Comparison of ENCODE assay signal across 8 cellular contexts in the genomic region with DNA sequence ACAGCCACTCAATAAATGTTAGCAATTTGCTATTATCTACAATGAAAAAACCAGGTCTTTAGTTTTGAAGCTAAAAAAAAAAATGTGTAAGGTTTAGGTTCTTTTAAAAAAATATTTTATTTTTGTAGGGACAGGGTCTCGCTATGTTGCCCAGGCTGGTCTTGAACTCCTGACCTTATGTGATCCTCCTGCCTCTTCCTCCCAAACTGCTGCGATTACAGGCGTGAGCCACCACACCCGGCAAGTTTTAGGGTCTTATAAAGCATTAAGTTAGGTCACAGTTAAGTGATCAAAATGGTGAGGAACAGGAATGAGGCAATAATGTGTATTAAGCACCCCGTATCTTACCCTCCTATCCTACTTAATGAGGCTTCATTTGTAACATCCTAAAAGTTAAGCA.
DNase-seq lines count a peak whose midpoint lies in the region; ATAC-seq and TF ChIP-seq lines count a peak whose summit lies in the region.

No MANE protein-coding gene starts in this region.

- ATAC-seq in HG02610 (IDR thresholded peaks at IDR 0.05; ENCODE audit: unreplicated experiment) (peak; percentile 7), HG03565 (IDR thresholded peaks at IDR 0.05; ENCODE audit: unreplicated experiment) (no peak)

- H3K9me3 ChIP-seq in ES-I3 (ENCODE audit: control insufficient read depth, insufficient read depth, low read length): peaks cover 9% of the 10 kb centered on the region; the same call in 1 of the 2 replicates
- peaks cover 6% of the 10 kb centered on the region for H3K9me3 ChIP-seq in WERI-Rb-1 (ENCODE audit: severe bottlenecking)
- peaks cover 6% of the 10 kb centered on the region for H3K9me3 ChIP-seq in iPS-15b (ENCODE audit: control insufficient read depth, insufficient read depth, low read length)

- H3K4me3 ChIP-seq in WERI-Rb-1 (ENCODE audit: low read depth, low read length) (peak overlapping the region; percentile 97), iPS-15b (ENCODE audit: low read depth, low read length) (peak overlapping the region; percentile 89)

- DNase-seq in WERI-Rb-1: no peak
- DNase-seq in substantia nigra (lab: John Stamatoyannopoulos, UW): no peak
- DNase-seq in NCI-H82 treated with DMSO at 0.1 percent for 48 hours (lab: John Stamatoyannopoulos, UW; ENCODE audit: unreplicated experiment): no peak
- no peak for DNase-seq in KG1 (lab: John Stamatoyannopoulos, UW)

- H3K9ac ChIP-seq in ES-I3 (ENCODE audit: low read depth, low read length): peak overlapping the region; percentile 92
- peak overlapping the region; percentile 92 for H3K9ac ChIP-seq in iPS-15b (ENCODE audit: low read depth, low read length)

- TF ChIP-seq CTCF in WERI-Rb-1 (IDR thresholded peaks at IDR 0.05; ENCODE audit: low read depth, low read length): no peak

- H3K4me1 ChIP-seq in ES-I3 (ENCODE audit: insufficient read depth, low read length) (no peaks in the 10 kb centered on the region), iPS-15b (ENCODE audit: control insufficient read depth, insufficient read depth, low read length) (peaks cover 5% of the 10 kb centered on the region)

- H3K27me3 ChIP-seq in WERI-Rb-1 (ENCODE audit: insufficient read depth, low read depth, severe bottlenecking) (no peaks in the 10 kb centered on the region), iPS-15b (ENCODE audit: control insufficient read depth, insufficient read depth, low read length) (no peaks in the 10 kb centered on the region)

- H3K36me3 ChIP-seq in ES-I3 (ENCODE audit: insufficient read depth, low read length): peaks cover 5% of the 10 kb centered on the region; the same call in 1 of the 2 replicates
- peaks cover 7% of the 10 kb centered on the region for H3K36me3 ChIP-seq in WERI-Rb-1
- no peaks in the 10 kb centered on the region for H3K36me3 ChIP-seq in iPS-15b (ENCODE audit: control insufficient read depth, insufficient read depth, low read length)

- H3K27ac ChIP-seq in WERI-Rb-1: peak overlapping the region; percentile 78
- peak overlapping the region; percentile 64 for H3K27ac ChIP-seq in substantia nigra (ENCODE audit: low read depth, low read length, poor library complexity, severe bottlenecking)
